Comparison of ENCODE assay signal across 8 cellular contexts in genomic region chr11:43311791-43312607, GRCh38. TPM values are rescaled to one million over a fixed set of nuclear protein-coding genes. Genes with fewer than 3 reads are reported as not detected.
A peak's percentile ranks its signal among the peaks of the same experiment; 100 is the strongest.
DNase-seq lines count a peak whose midpoint lies in the region; ATAC-seq and TF ChIP-seq lines count a peak whose summit lies in the region.

API5 (plus strand) TSS chr11:43311996; CDS start chr11:43312128, 132 bp downstream.

- peak within 1 kb of the TSS; percentile 91 for H3K56ac ChIP-seq in mesendoderm (ENCODE audit: low read length)

- DNase-seq in D341Med (ENCODE audit: low spot score) (peak; percentile 89), NT2/D1 (ENCODE audit: low read depth, low spot score) (peak; percentile 99), endodermal cell (peak; percentile 98), mesendoderm (peak; percentile 99)
- peak; percentile 96 for DNase-seq in activated CD8-positive, alpha-beta memory T cell treated with anti-CD3 and anti-CD28 coated beads, Interleukin-2, amount 10 ng/mL, durations not matched to agents 7 days and 5 days
- DNase-seq in stimulated activated CD8-positive, alpha-beta memory T cell treated with anti-CD3 and anti-CD28 coated beads, Interleukin-15, amount 100 ng/mL, for 1 hour (ENCODE audit: low read depth): peak; percentile 86

- peak within 1 kb of the TSS; percentile 96 for H3K27ac Mint-ChIP-seq in activated CD8-positive, alpha-beta memory T cell treated with anti-CD3 and anti-CD28 coated beads, Interleukin-2, amount 10 ng/mL, durations not matched to agents 7 days and 5 days
- peak within 1 kb of the TSS; percentile 92 for H3K27ac Mint-ChIP-seq in endodermal cell

- TF ChIP-seq CTCF in endodermal cell (conservative IDR thresholded peaks at IDR 0.05): peak; percentile 81

- H2BK5ac ChIP-seq in mesendoderm (ENCODE audit: low read length): no peak within 1 kb of the TSS

- H3K27me3 ChIP-seq in HUES48 (ENCODE audit: control insufficient read depth, insufficient read depth, low read length): no peaks in the 10 kb centered on the region
- peaks cover 4% of the 10 kb centered on the region for H3K27me3 ChIP-seq in NT2/D1 (ENCODE audit: insufficient read depth, insufficient read length)
- H3K27me3 ChIP-seq in endodermal cell (ENCODE audit: control insufficient read depth, insufficient read depth, low read length, poor library complexity, severe bottlenecking): no peaks in the 10 kb centered on the region
- no peaks in the 10 kb centered on the region for H3K27me3 ChIP-seq in mesendoderm (ENCODE audit: insufficient read depth, low read length, poor library complexity)

- no peaks in the 10 kb centered on the region for H3K9me3 Mint-ChIP-seq in activated CD8-positive, alpha-beta memory T cell treated with anti-CD3 and anti-CD28 coated beads, Interleukin-2, amount 10 ng/mL, durations not matched to agents 7 days and 5 days (ENCODE audit: low read depth)
- peaks cover 1% of the 10 kb centered on the region for H3K9me3 Mint-ChIP-seq in endodermal cell

- peaks cover 7% of the 10 kb centered on the region; the same call in 1 of the 2 replicates for H3K36me3 ChIP-seq in HUES48 (ENCODE audit: control insufficient read depth, insufficient read depth, low read length)
- peaks cover 25% of the 10 kb centered on the region for H3K36me3 ChIP-seq in NT2/D1 (ENCODE audit: insufficient read depth, insufficient read length, low read length)
- H3K36me3 ChIP-seq in endodermal cell (ENCODE audit: control insufficient read depth, insufficient read depth, low read length): peaks cover 10% of the 10 kb centered on the region
- H3K36me3 ChIP-seq in mesendoderm (ENCODE audit: control insufficient read depth, insufficient read depth, low read length): no peaks in the 10 kb centered on the region

- H4K5ac ChIP-seq in mesendoderm (ENCODE audit: low read length): no peak within 1 kb of the TSS

- no peak within 1 kb of the TSS for H2BK15ac ChIP-seq in mesendoderm (replicated peaks; ENCODE audit: low read depth)

- no peak within 1 kb of the TSS for H4K8ac ChIP-seq in mesendoderm (ENCODE audit: low read depth, low read length)

- CTCF ChIA-PET in activated CD8-positive, alpha-beta memory T cell treated with anti-CD3 and anti-CD28 coated beads, Interleukin-2, amount 10 ng/mL, durations not matched to agents 7 days and 5 days (lab: Charles Lee): interaction anchor here (0.8 to 3.2 kb wide), 16 partner anchors 10 to 569 kb away, joined by 3 to 67 read pairs (median 4); partner anchors contain the start of gene TTC17

- peaks cover 11% of the 10 kb centered on the region; the same call in 1 of the 2 replicates for H3K4me1 ChIP-seq in HUES48 (ENCODE audit: control insufficient read depth, insufficient read depth, low read length)
- no peaks in the 10 kb centered on the region for H3K4me1 ChIP-seq in NT2/D1 (ENCODE audit: insufficient read depth, insufficient read length)
- H3K4me1 ChIP-seq in endodermal cell (ENCODE audit: control insufficient read depth, insufficient read depth, low read length): peaks cover 4% of the 10 kb centered on the region
- no peaks in the 10 kb centered on the region for H3K4me1 ChIP-seq in mesendoderm (ENCODE audit: control insufficient read depth, low read depth, low read length)

- H2AK5ac ChIP-seq in mesendoderm (ENCODE audit: low read length): no peak within 1 kb of the TSS

- H3K9me3 ChIP-seq in HUES48 (ENCODE audit: control insufficient read depth, insufficient read depth, low read length): no peaks in the 10 kb centered on the region
- no peaks in the 10 kb centered on the region for H3K9me3 ChIP-seq in NT2/D1 (ENCODE audit: insufficient read depth, low read length)
- no peaks in the 10 kb centered on the region for H3K9me3 ChIP-seq in endodermal cell (ENCODE audit: control insufficient read depth, low read length)

- peak within 1 kb of the TSS; percentile 91 for H3K9ac ChIP-seq in HUES48 (ENCODE audit: low read depth, low read length)
- H3K9ac ChIP-seq in NT2/D1 (ENCODE audit: insufficient read length, low read depth): peak within 1 kb of the TSS; percentile 100
- peak within 1 kb of the TSS; percentile 83 for H3K9ac ChIP-seq in endodermal cell (ENCODE audit: extremely low read depth, low read length, poor library complexity, severe bottlenecking)
- peak within 1 kb of the TSS; percentile 90 for H3K9ac ChIP-seq in mesendoderm (ENCODE audit: low read length)

- H3K4me3 ChIP-seq in HUES48 (ENCODE audit: low read depth, low read length) (peak within 1 kb of the TSS; percentile 97), NT2/D1 (ENCODE audit: insufficient read length, low read depth) (peak within 1 kb of the TSS; percentile 99), endodermal cell (ENCODE audit: low read length) (peak within 1 kb of the TSS; percentile 97), mesendoderm (ENCODE audit: low read length) (peak within 1 kb of the TSS; percentile 85)

- peaks cover 40% of the 10 kb centered on the region for H3K79me2 ChIP-seq in mesendoderm (ENCODE audit: control insufficient read depth, insufficient read depth, low read length)

- peaks cover 7% of the 10 kb centered on the region for H3K79me1 ChIP-seq in mesendoderm (ENCODE audit: low read length)

- peak within 1 kb of the TSS; percentile 89 for H3K27ac ChIP-seq in HUES48 (ENCODE audit: low read depth, low read length)
- H3K27ac ChIP-seq in endodermal cell (ENCODE audit: low read depth, low read length): peak within 1 kb of the TSS; percentile 81
- peak within 1 kb of the TSS; percentile 10 for H3K27ac ChIP-seq in mesendoderm (ENCODE audit: low read depth, low read length)

- peak within 1 kb of the TSS; percentile 46 for H3K4ac ChIP-seq in mesendoderm (ENCODE audit: low read depth, low read length)

- 0% methylated on average over 26 to 59 of the region's 60 CpGs for WGBS in endodermal cell (ENCODE audit: insufficient coverage in 1 of 2, insufficient read length in 1 of 2), 2 experiments
- no CpG with 5 or more reads among the region's 60 CpGs for WGBS in mesendoderm (ENCODE audit: extremely low coverage, insufficient coverage, low lambda C conversion rate)

- no peak within 1 kb of the TSS for H3K18ac ChIP-seq in mesendoderm (ENCODE audit: low read length)

- no peaks in the 10 kb centered on the region for H3K36me3 Mint-ChIP-seq in activated CD8-positive, alpha-beta memory T cell treated with anti-CD3 and anti-CD28 coated beads, Interleukin-2, amount 10 ng/mL, durations not matched to agents 7 days and 5 days
- H3K36me3 Mint-ChIP-seq in endodermal cell (ENCODE audit: low read depth): peaks cover 3% of the 10 kb centered on the region

- H3K4me3 Mint-ChIP-seq in activated CD8-positive, alpha-beta memory T cell treated with anti-CD3 and anti-CD28 coated beads, Interleukin-2, amount 10 ng/mL, durations not matched to agents 7 days and 5 days: peak within 1 kb of the TSS; percentile 99
- H3K4me3 Mint-ChIP-seq in endodermal cell: peak within 1 kb of the TSS; percentile 87

- H2BK120ac ChIP-seq in mesendoderm (ENCODE audit: low read depth, low read length): no peak within 1 kb of the TSS

- no peaks in the 10 kb centered on the region for H3K27me3 Mint-ChIP-seq in activated CD8-positive, alpha-beta memory T cell treated with anti-CD3 and anti-CD28 coated beads, Interleukin-2, amount 10 ng/mL, durations not matched to agents 7 days and 5 days
- H3K27me3 Mint-ChIP-seq in endodermal cell (ENCODE audit: insufficient read depth): peaks cover 2% of the 10 kb centered on the region

- peaks cover 47% of the 10 kb centered on the region for H3K4me1 Mint-ChIP-seq in activated CD8-positive, alpha-beta memory T cell treated with anti-CD3 and anti-CD28 coated beads, Interleukin-2, amount 10 ng/mL, durations not matched to agents 7 days and 5 days
- peaks cover 27% of the 10 kb centered on the region for H3K4me1 Mint-ChIP-seq in endodermal cell

- H3K23ac ChIP-seq in mesendoderm (ENCODE audit: low read length): no peak within 1 kb of the TSS

- peak within 1 kb of the TSS; percentile 54 for H3K4me2 ChIP-seq in mesendoderm (ENCODE audit: low read length)

- peak; percentile 99 for ATAC-seq in GM21390 (IDR thresholded peaks at IDR 0.05; ENCODE audit: unreplicated experiment)
- ATAC-seq in activated CD8-positive, alpha-beta memory T cell treated with anti-CD3 and anti-CD28 coated beads, Interleukin-2, amount 10 ng/mL, durations not matched to agents 7 days and 5 days: peak; percentile 94

RNA-seq across cellular contexts. Expression of gene API5, which starts in this region (rescaled TPM):
- total RNA-seq in activated CD8-positive, alpha-beta memory T cell treated with anti-CD3 and anti-CD28 coated beads, Interleukin-2, amount 10 ng/mL, durations not matched to agents 7 days and 5 days: 100 to 1,000 TPM in 1 of 2 experiments, 10 to 100 TPM in 1; 99.5 to 134 TPM
- 100 to 1,000 TPM; 149 to 166 TPM for total RNA-seq in endodermal cell
- polyA plus RNA-seq in endodermal cell (2013, experiment 1 of 2): 119 TPM
- polyA plus RNA-seq in endodermal cell (2013, experiment 2 of 2): 115 TPM
- polyA plus RNA-seq in mesendoderm (2013, experiment 1 of 2): 103 TPM
- 100 TPM for polyA plus RNA-seq in mesendoderm (2013, experiment 2 of 2)

Comparison
In these comparisons a context has a peak if more than half of its experiments do, and no peak if none do; other contexts are left out.
1. Peak in every context shown above with its lines: DNase-seq, ATAC-seq, H3K4me3 ChIP-seq and H3K27ac ChIP-seq.
2. H3K27ac ChIP-seq: peak in every context shown above with its lines; median percentile 89 in HUES48; 81 in endodermal cell; 10 in mesendoderm.